Comparison of ENCODE assay signal across 1 cellular context in the genomic region with DNA sequence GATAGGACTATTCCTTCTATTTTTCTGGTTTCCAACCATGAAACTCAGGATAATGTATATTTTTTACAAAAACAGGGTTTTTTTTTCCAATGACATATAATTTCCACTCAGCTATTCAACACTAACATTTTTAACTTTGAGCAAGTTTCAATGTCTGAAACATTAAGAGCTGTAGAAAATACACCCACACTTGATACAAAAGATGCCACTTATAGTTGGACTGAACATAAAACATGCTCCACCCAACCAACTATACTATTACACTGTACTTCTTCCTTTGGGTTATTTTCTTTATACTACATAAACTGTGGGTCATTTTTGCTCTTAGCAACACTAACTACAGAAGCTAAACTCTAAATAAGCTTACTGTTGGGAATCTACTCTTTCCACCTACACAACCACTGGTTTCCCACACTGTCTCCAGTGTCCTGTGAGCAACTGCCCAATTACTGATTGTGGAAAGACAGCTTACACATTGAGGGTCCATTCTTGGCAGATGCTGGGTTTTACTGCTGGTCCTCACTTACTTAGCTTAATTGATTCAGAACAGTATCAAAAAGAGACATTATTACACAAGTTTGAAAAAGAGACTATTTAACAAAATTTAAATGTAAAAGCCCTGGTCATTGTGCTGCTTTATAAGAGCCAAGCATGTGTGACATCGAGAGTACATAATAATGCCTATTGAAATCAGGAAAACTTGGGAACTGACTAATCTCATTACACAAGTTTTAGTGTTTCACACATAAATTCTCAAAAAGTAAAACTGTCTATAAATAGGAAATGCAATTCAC.
TF ChIP-seq lines count a peak whose summit lies in the region.

No MANE protein-coding gene starts in this region.

TF ChIP-seq in GM23338, 12 proteins besides CTCF, POLR2A, EP300 and RAD21:
- TF ChIP-seq JUNB (IDR thresholded peaks at IDR 0.05; ENCODE audit: unreplicated experiment) (no peak), STAT1 (IDR thresholded peaks at IDR 0.05; ENCODE audit: unreplicated experiment) (no peak), EZH2phosphoT487 (IDR thresholded peaks at IDR 0.05; ENCODE audit: unreplicated experiment) (no peak), POLR2AphosphoS5 (IDR thresholded peaks at IDR 0.05; ENCODE audit: low read depth) (no peak), ZNF114 (CRISPR knock-in tag; IDR thresholded peaks at IDR 0.05) (no peak), ZNF331 (CRISPR knock-in tag; IDR thresholded peaks at IDR 0.05; ENCODE audit: low read depth) (no peak), NANOG (IDR thresholded peaks at IDR 0.05; ENCODE audit: borderline replicate concordance) (no peak), EZH2 (IDR thresholded peaks at IDR 0.05; ENCODE audit: low read depth, unreplicated experiment) (no peak), CREB1 (CRISPR knock-in tag; IDR thresholded peaks at IDR 0.05; ENCODE audit: low read depth) (no peak)
- TF ChIP-seq, protein P1, sequence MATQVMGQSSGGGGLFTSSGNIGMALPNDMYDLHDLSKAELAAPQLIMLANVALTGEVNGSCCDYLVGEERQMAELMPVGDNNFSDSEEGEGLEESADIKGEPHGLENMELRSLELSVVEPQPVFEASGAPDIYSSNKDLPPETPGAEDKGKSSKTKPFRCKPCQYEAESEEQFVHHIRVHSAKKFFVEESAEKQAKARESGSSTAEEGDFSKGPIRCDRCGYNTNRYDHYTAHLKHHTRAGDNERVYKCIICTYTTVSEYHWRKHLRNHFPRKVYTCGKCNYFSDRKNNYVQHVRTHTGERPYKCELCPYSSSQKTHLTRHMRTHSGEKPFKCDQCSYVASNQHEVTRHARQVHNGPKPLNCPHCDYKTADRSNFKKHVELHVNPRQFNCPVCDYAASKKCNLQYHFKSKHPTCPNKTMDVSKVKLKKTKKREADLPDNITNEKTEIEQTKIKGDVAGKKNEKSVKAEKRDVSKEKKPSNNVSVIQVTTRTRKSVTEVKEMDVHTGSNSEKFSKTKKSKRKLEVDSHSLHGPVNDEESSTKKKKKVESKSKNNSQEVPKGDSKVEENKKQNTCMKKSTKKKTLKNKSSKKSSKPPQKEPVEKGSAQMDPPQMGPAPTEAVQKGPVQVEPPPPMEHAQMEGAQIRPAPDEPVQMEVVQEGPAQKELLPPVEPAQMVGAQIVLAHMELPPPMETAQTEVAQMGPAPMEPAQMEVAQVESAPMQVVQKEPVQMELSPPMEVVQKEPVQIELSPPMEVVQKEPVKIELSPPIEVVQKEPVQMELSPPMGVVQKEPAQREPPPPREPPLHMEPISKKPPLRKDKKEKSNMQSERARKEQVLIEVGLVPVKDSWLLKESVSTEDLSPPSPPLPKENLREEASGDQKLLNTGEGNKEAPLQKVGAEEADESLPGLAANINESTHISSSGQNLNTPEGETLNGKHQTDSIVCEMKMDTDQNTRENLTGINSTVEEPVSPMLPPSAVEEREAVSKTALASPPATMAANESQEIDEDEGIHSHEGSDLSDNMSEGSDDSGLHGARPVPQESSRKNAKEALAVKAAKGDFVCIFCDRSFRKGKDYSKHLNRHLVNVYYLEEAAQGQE (IDR thresholded peaks at IDR 0.05; ENCODE audit: unreplicated experiment) = no peak
- TF ChIP-seq, protein P2, sequence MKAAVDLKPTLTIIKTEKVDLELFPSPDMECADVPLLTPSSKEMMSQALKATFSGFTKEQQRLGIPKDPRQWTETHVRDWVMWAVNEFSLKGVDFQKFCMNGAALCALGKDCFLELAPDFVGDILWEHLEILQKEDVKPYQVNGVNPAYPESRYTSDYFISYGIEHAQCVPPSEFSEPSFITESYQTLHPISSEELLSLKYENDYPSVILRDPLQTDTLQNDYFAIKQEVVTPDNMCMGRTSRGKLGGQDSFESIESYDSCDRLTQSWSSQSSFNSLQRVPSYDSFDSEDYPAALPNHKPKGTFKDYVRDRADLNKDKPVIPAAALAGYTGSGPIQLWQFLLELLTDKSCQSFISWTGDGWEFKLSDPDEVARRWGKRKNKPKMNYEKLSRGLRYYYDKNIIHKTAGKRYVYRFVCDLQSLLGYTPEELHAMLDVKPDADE (IDR thresholded peaks at IDR 0.05) = no peak
- TF ChIP-seq, protein P3, sequence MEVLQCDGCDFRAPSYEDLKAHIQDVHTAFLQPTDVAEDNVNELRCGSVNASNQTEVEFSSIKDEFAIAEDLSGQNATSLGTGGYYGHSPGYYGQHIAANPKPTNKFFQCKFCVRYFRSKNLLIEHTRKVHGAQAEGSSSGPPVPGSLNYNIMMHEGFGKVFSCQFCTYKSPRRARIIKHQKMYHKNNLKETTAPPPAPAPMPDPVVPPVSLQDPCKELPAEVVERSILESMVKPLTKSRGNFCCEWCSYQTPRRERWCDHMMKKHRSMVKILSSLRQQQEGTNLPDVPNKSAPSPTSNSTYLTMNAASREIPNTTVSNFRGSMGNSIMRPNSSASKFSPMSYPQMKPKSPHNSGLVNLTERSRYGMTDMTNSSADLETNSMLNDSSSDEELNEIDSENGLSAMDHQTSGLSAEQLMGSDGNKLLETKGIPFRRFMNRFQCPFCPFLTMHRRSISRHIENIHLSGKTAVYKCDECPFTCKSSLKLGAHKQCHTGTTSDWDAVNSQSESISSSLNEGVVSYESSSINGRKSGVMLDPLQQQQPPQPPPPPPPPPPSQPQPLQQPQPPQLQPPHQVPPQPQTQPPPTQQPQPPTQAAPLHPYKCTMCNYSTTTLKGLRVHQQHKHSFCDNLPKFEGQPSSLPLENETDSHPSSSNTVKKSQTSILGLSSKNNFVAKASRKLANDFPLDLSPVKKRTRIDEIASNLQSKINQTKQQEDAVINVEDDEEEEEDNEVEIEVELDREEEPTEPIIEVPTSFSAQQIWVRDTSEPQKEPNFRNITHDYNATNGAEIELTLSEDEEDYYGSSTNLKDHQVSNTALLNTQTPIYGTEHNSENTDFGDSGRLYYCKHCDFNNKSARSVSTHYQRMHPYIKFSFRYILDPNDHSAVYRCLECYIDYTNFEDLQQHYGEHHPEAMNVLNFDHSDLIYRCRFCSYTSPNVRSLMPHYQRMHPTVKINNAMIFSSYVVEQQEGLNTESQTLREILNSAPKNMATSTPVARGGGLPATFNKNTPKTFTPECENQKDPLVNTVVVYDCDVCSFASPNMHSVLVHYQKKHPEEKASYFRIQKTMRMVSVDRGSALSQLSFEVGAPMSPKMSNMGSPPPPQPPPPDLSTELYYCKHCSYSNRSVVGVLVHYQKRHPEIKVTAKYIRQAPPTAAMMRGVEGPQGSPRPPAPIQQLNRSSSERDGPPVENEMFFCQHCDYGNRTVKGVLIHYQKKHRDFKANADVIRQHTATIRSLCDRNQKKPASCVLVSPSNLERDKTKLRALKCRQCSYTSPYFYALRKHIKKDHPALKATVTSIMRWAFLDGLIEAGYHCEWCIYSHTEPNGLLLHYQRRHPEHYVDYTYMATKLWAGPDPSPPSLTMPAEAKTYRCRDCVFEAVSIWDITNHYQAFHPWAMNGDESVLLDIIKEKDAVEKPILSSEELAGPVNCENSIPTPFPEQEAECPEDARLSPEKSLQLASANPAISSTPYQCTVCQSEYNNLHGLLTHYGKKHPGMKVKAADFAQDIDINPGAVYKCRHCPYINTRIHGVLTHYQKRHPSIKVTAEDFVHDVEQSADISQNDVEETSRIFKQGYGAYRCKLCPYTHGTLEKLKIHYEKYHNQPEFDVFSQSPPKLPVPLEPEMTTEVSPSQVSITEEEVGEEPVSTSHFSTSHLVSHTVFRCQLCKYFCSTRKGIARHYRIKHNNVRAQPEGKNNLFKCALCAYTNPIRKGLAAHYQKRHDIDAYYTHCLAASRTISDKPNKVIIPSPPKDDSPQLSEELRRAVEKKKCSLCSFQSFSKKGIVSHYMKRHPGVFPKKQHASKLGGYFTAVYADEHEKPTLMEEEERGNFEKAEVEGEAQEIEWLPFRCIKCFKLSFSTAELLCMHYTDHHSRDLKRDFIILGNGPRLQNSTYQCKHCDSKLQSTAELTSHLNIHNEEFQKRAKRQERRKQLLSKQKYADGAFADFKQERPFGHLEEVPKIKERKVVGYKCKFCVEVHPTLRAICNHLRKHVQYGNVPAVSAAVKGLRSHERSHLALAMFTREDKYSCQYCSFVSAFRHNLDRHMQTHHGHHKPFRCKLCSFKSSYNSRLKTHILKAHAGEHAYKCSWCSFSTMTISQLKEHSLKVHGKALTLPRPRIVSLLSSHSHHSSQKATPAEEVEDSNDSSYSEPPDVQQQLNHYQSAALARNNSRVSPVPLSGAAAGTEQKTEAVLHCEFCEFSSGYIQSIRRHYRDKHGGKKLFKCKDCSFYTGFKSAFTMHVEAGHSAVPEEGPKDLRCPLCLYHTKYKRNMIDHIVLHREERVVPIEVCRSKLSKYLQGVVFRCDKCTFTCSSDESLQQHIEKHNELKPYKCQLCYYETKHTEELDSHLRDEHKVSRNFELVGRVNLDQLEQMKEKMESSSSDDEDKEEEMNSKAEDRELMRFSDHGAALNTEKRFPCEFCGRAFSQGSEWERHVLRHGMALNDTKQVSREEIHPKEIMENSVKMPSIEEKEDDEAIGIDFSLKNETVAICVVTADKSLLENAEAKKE (CRISPR knock-in tag; IDR thresholded peaks at IDR 0.05) = no peak
